In genomic region chr6:70651326-70651905, GRCh38 we compare ENCODE assay signal across 9 cellular contexts.
A peak's percentile ranks its signal among the peaks of the same experiment; 100 is the strongest.
DNase-seq lines count a peak whose midpoint lies in the region; ATAC-seq and TF ChIP-seq lines count a peak whose summit lies in the region.
"Had no signal": no experiment of that assay in that cellular context is flagged by ENCODE, and none has a peak within 500 bp of the region (broad histone marks: within the 10 kb centered on the region; RNA-seq: fewer than 3 reads in every experiment).

No MANE protein-coding gene starts in this region.

- ATAC-seq in GM18909 (IDR thresholded peaks at IDR 0.05; ENCODE audit: poor library complexity, unreplicated experiment) (peak; percentile 78), HG03039 (IDR thresholded peaks at IDR 0.05; ENCODE audit: unreplicated experiment) (peak; percentile 61)

- peak; percentile 30 to 44 for DNase-seq in activated CD4-positive, alpha-beta T cell treated with anti-CD3 and anti-CD28 coated beads, Interleukin-2, amount 50 U/mL, for 4 hours
- peak; percentile 39 to 45 for DNase-seq in stimulated activated CD4-positive, alpha-beta T cell treated with anti-CD3 and anti-CD28 coated beads, Interleukin-2, amount 100 ng/mL, for 24 hours
- DNase-seq in kidney glomerular epithelial cell (lab: John Stamatoyannopoulos, UW) (no peak), GM10248 (ENCODE audit: extremely low spot score) (no peak), NCI-H524 (lab: John Stamatoyannopoulos, UW) (no peak), NCI-H2227 treated with DMSO at 0.1 percent for 48 hours (lab: John Stamatoyannopoulos, UW) (no peak)
- DNase-seq: NCI-H345 had no signal

- CTCF ChIA-PET in GM10248 (lab: Yijun Ruan, JAX) = interaction anchor here (2.2 kb wide), 1 partner anchor 21 kb away, joined by 5 read pairs; no protein-coding TSS in a partner anchor

- POLR2A ChIA-PET in GM10248 (lab: Yijun Ruan, JAX) = no interaction called here

- TF ChIP-seq CTCF in GM10248 (IDR thresholded peaks at IDR 0.05; ENCODE audit: control extremely low read depth, extremely low read depth, low read depth, missing control alignments) = no peak

Comparison
In these comparisons a context has a peak if more than half of its experiments do, and no peak if none do; other contexts are left out.
1. DNase-seq: peak in activated CD4-positive, alpha-beta T cell treated with anti-CD3 and anti-CD28 coated beads, Interleukin-2, amount 50 U/mL, for 4 hours (2 of 2) and stimulated activated CD4-positive, alpha-beta T cell treated with anti-CD3 and anti-CD28 coated beads, Interleukin-2, amount 100 ng/mL, for 24 hours (2 of 2); none in kidney glomerular epithelial cell (single experiment), GM10248 (single experiment), NCI-H524 (0 of 2) and NCI-H2227 treated with DMSO at 0.1 percent for 48 hours (single experiment).